20 cellular contexts compared by ENCODE assay signal in genomic region chr3:18066899-18067582, GRCh38.
"Had no signal": no experiment of that assay in that cellular context is flagged by ENCODE, and none has a peak within 500 bp of the region (broad histone marks: within the 10 kb centered on the region; RNA-seq: fewer than 3 reads in every experiment).

No MANE protein-coding gene starts in this region.

- H3K27me3 Mint-ChIP-seq: dendritic cell treated with granulocyte-macrophage colony-stimulating factor and Interleukin-4, amounts not matched to agents 40 ng/mL and 50 ng/mL, for 4 days; effector memory CD8-positive, alpha-beta T cell; naive thymus-derived CD8-positive, alpha-beta T cell had no signal

- H3K9me3 Mint-ChIP-seq: effector memory CD8-positive, alpha-beta T cell had no signal

- H3K36me3 ChIP-seq: gastroesophageal sphincter, neutrophil, right atrium auricular region, sigmoid colon, stomach, thoracic aorta, transverse colon had no signal

- H3K9me3 ChIP-seq: gastroesophageal sphincter, mucosa of descending colon, neutrophil, right atrium auricular region, sigmoid colon, stomach, thoracic aorta, transverse colon had no signal

- ATAC-seq: effector memory CD8-positive, alpha-beta T cell; gastroesophageal sphincter; left lobe of liver; mucosa of descending colon; naive thymus-derived CD8-positive, alpha-beta T cell had no signal

- H3K4me2 ChIP-seq: hepatocyte had no signal

- DNase-seq: cerebellar nuclear complex; effector memory CD8-positive, alpha-beta T cell; head of caudate nucleus; mucosa of descending colon; naive thymus-derived CD8-positive, alpha-beta T cell; sigmoid colon; stimulated activated CD4-positive, alpha-beta T cell treated with anti-CD3 and anti-CD28 coated beads, Interleukin-2, amount 100 ng/mL, for 24 hours; stimulated activated CD4-positive, alpha-beta T cell treated with anti-CD3 and anti-CD28 coated beads, Interleukin-4, amount 100 ng/mL, for 4 hours; stimulated activated naive CD4-positive, alpha-beta T cell; stomach; substantia nigra; transverse colon had no signal

- H3K4me3 ChIP-seq: gastroesophageal sphincter, hepatocyte, mucosa of descending colon, right atrium auricular region, sigmoid colon, skin epidermis, stomach, thoracic aorta, transverse colon had no signal

- H3K4me3 Mint-ChIP-seq: dendritic cell treated with granulocyte-macrophage colony-stimulating factor and Interleukin-4, amounts not matched to agents 40 ng/mL and 50 ng/mL, for 4 days; effector memory CD8-positive, alpha-beta T cell; naive thymus-derived CD8-positive, alpha-beta T cell had no signal

- H3K79me2 ChIP-seq: hepatocyte had no signal

- H3K27me3 ChIP-seq: gastroesophageal sphincter, hepatocyte, neutrophil, right atrium auricular region, sigmoid colon, stomach, transverse colon had no signal

- H3K27ac ChIP-seq: gastroesophageal sphincter, hepatocyte, neutrophil, right atrium auricular region, sigmoid colon, skin epidermis, stomach, thoracic aorta, transverse colon had no signal

- H3K4me1 Mint-ChIP-seq: naive thymus-derived CD8-positive, alpha-beta T cell had no signal

- H3K27ac Mint-ChIP-seq: dendritic cell treated with granulocyte-macrophage colony-stimulating factor and Interleukin-4, amounts not matched to agents 40 ng/mL and 50 ng/mL, for 4 days; effector memory CD8-positive, alpha-beta T cell; naive thymus-derived CD8-positive, alpha-beta T cell had no signal

- H2AFZ ChIP-seq: hepatocyte had no signal

- H3K36me3 Mint-ChIP-seq: naive thymus-derived CD8-positive, alpha-beta T cell had no signal

- H3K4me1 ChIP-seq: gastroesophageal sphincter, right atrium auricular region, sigmoid colon, stomach, transverse colon had no signal
